ENCODE assay signal across 1 cellular context in the genomic region with DNA sequence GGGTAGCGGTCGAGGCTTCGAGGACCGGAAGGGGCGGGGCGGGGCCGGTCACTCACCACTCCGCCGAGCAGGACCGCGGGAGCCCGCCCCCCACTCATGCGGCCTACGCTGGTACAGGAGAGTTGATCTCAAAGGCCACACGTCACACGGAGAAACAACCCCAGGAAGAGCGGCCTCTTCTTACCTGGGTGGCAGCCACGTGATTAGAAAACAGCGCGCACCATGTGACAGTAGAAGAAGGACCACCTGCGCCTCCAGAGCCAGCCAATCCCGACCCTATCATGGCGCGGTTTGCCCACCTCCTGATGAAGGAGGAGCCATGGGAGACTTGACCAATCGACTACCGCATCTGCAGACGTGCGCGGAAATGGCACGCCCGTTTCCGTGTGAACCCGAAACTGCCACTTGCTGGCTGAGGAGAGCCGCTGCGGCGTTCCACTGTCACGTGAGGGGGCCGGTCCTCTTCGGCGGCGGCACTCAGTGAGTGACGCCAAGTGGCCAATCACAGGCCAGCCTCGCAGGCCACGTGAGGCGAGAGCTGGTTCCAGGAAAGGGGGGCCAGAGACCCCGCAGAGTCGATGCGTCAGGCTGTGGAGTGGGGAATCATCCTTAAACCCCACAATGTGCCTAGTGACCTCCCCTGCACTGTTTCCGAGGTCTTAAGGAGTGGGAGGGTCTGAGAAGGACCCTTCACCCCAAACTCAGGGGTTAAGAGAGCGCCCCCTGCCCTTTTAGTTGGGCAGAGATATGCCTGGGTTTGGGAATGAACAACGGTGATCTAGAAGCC.
TF ChIP-seq lines count a peak whose summit lies in the region.

Gene CUTA, minus strand, starts transcription at position 205 of the 787 bp plus-strand sequence. Its CDS starts 107 bp downstream, at position 98.

TF ChIP-seq in K562, 482 proteins besides CTCF, POLR2A, EP300 and RAD21 (continued from another document and continues in another):
- 0 out of 2 replicates have a peak, but pooled peaks have one; percentile 17 for TF ChIP-seq ZHX1 (conservative IDR thresholded peaks at IDR 0.05; ENCODE audit: low read length)
- TF ChIP-seq MLX (CRISPR knock-in tag; conservative IDR thresholded peaks at IDR 0.05) = no peak
- peak; percentile 72 to 78; a peak in 3 of 4 replicates for TF ChIP-seq MAZ (CRISPR knock-in tag; conservative IDR thresholded peaks at IDR 0.05 in 1 of 2, IDR thresholded peaks at IDR 0.05 in 1 of 2)
- peak; percentile 58; the same call in 1 of the 2 replicates for TF ChIP-seq STAT5A (IDR thresholded peaks at IDR 0.05; ENCODE audit: borderline replicate concordance, low read length)
- TF ChIP-seq, protein P1, sequence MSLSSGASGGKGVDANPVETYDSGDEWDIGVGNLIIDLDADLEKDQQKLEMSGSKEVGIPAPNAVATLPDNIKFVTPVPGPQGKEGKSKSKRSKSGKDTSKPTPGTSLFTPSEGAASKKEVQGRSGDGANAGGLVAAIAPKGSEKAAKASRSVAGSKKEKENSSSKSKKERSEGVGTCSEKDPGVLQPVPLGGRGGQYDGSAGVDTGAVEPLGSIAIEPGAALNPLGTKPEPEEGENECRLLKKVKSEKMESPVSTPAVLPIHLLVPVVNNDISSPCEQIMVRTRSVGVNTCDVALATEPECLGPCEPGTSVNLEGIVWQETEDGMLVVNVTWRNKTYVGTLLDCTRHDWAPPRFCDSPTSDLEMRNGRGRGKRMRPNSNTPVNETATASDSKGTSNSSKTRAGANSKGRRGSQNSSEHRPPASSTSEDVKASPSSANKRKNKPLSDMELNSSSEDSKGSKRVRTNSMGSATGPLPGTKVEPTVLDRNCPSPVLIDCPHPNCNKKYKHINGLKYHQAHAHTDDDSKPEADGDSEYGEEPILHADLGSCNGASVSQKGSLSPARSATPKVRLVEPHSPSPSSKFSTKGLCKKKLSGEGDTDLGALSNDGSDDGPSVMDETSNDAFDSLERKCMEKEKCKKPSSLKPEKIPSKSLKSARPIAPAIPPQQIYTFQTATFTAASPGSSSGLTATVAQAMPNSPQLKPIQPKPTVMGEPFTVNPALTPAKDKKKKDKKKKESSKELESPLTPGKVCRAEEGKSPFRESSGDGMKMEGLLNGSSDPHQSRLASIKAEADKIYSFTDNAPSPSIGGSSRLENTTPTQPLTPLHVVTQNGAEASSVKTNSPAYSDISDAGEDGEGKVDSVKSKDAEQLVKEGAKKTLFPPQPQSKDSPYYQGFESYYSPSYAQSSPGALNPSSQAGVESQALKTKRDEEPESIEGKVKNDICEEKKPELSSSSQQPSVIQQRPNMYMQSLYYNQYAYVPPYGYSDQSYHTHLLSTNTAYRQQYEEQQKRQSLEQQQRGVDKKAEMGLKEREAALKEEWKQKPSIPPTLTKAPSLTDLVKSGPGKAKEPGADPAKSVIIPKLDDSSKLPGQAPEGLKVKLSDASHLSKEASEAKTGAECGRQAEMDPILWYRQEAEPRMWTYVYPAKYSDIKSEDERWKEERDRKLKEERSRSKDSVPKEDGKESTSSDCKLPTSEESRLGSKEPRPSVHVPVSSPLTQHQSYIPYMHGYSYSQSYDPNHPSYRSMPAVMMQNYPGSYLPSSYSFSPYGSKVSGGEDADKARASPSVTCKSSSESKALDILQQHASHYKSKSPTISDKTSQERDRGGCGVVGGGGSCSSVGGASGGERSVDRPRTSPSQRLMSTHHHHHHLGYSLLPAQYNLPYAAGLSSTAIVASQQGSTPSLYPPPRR (CRISPR knock-in tag; IDR thresholded peaks at IDR 0.05; ENCODE audit: borderline replicate concordance) = no peak
- peak; percentile 75; the same call in 1 of the 2 replicates for TF ChIP-seq DPF2 (IDR thresholded peaks at IDR 0.05)
- TF ChIP-seq SRSF9 (IDR thresholded peaks at IDR 0.05; ENCODE audit: borderline replicate concordance, low read depth, low read length) = no peak
- no peak for TF ChIP-seq HMG20B (CRISPR knock-in tag; IDR thresholded peaks at IDR 0.05)
- TF ChIP-seq GTF3C2 (IDR thresholded peaks at IDR 0.05; ENCODE audit: borderline replicate concordance, extremely low read depth, insufficient read length) = no peak
- no peak for TF ChIP-seq ZNF174 (CRISPR knock-in tag; IDR thresholded peaks at IDR 0.05)
- TF ChIP-seq, protein P2, sequence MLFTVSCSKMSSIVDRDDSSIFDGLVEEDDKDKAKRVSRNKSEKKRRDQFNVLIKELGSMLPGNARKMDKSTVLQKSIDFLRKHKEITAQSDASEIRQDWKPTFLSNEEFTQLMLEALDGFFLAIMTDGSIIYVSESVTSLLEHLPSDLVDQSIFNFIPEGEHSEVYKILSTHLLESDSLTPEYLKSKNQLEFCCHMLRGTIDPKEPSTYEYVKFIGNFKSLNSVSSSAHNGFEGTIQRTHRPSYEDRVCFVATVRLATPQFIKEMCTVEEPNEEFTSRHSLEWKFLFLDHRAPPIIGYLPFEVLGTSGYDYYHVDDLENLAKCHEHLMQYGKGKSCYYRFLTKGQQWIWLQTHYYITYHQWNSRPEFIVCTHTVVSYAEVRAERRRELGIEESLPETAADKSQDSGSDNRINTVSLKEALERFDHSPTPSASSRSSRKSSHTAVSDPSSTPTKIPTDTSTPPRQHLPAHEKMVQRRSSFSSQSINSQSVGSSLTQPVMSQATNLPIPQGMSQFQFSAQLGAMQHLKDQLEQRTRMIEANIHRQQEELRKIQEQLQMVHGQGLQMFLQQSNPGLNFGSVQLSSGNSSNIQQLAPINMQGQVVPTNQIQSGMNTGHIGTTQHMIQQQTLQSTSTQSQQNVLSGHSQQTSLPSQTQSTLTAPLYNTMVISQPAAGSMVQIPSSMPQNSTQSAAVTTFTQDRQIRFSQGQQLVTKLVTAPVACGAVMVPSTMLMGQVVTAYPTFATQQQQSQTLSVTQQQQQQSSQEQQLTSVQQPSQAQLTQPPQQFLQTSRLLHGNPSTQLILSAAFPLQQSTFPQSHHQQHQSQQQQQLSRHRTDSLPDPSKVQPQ (CRISPR knock-in tag; IDR thresholded peaks at IDR 0.05; ENCODE audit: borderline replicate concordance) = peak; percentile 15; the same call in 1 of the 2 replicates
- TF ChIP-seq DIDO1 (tag; IDR thresholded peaks at IDR 0.05; ENCODE audit: low read depth) = peak; percentile 20; the same call in 1 of the 2 replicates
- no peak for TF ChIP-seq MIER1 (IDR thresholded peaks at IDR 0.05; ENCODE audit: low read depth)
- no peak for TF ChIP-seq PATZ1 (CRISPR knock-in tag; IDR thresholded peaks at IDR 0.05; ENCODE audit: borderline replicate concordance)
- no peak for TF ChIP-seq ZNF184 (CRISPR knock-in tag; IDR thresholded peaks at IDR 0.05)
- TF ChIP-seq MAFG (tag; conservative IDR thresholded peaks at IDR 0.05) = no peak
- TF ChIP-seq, protein P3, sequence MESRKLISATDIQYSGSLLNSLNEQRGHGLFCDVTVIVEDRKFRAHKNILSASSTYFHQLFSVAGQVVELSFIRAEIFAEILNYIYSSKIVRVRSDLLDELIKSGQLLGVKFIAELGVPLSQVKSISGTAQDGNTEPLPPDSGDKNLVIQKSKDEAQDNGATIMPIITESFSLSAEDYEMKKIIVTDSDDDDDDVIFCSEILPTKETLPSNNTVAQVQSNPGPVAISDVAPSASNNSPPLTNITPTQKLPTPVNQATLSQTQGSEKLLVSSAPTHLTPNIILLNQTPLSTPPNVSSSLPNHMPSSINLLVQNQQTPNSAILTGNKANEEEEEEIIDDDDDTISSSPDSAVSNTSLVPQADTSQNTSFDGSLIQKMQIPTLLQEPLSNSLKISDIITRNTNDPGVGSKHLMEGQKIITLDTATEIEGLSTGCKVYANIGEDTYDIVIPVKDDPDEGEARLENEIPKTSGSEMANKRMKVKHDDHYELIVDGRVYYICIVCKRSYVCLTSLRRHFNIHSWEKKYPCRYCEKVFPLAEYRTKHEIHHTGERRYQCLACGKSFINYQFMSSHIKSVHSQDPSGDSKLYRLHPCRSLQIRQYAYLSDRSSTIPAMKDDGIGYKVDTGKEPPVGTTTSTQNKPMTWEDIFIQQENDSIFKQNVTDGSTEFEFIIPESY (CRISPR knock-in tag; IDR thresholded peaks at IDR 0.05) = peak; percentile 61; the same call in 1 of the 2 replicates
- TF ChIP-seq BRF1 (IDR thresholded peaks at IDR 0.05; ENCODE audit: borderline replicate concordance, extremely low read depth, insufficient read length) = no peak
- no peak for TF ChIP-seq NONO (IDR thresholded peaks at IDR 0.05; ENCODE audit: low read depth in 2 of 2, low read length in 1 of 2)
- TF ChIP-seq SETDB1 (IDR thresholded peaks at IDR 0.05; ENCODE audit: low read length) = no peak
- peak; percentile 54 for TF ChIP-seq ARID1B (IDR thresholded peaks at IDR 0.05)
- TF ChIP-seq, protein P4, sequence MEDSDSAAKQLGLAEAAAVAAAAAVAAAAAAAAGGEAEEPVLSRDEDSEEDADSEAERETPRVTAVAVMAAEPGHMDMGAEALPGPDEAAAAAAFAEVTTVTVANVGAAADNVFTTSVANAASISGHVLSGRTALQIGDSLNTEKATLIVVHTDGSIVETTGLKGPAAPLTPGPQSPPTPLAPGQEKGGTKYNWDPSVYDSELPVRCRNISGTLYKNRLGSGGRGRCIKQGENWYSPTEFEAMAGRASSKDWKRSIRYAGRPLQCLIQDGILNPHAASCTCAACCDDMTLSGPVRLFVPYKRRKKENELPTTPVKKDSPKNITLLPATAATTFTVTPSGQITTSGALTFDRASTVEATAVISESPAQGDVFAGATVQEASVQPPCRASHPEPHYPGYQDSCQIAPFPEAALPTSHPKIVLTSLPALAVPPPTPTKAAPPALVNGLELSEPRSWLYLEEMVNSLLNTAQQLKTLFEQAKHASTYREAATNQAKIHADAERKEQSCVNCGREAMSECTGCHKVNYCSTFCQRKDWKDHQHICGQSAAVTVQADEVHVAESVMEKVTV (CRISPR knock-in tag; IDR thresholded peaks at IDR 0.05) = peak; percentile 29; the same call in 1 of the 2 replicates
- no peak for TF ChIP-seq RBM17 (IDR thresholded peaks at IDR 0.05; ENCODE audit: borderline replicate concordance, low read depth, low read length)
- TF ChIP-seq HNRNPK (IDR thresholded peaks at IDR 0.05; ENCODE audit: low read depth, low read length, poor library complexity, severe bottlenecking) = no peak
- 0 out of 2 replicates have a peak, but pooled peaks have one; percentile 54 for TF ChIP-seq CAMTA2 (CRISPR knock-in tag; conservative IDR thresholded peaks at IDR 0.05)
- TF ChIP-seq CEBPB (tag; IDR thresholded peaks at IDR 0.05) = no peak
- no peak for TF ChIP-seq ZNF561 (CRISPR knock-in tag; conservative IDR thresholded peaks at IDR 0.05)
- no peak; the same call in 1 of the 2 replicates for TF ChIP-seq NBN (IDR thresholded peaks at IDR 0.05; ENCODE audit: low read depth)
